ENCODE assay signal across 8 cellular contexts in genomic region chr1:190478193-190479007, GRCh38. TPM values are rescaled to one million over a fixed set of nuclear protein-coding genes. Genes with fewer than 3 reads are reported as not detected.
DNase-seq lines count a peak whose midpoint lies in the region; ATAC-seq and TF ChIP-seq lines count a peak whose summit lies in the region.

No MANE protein-coding gene starts in this region.

- peaks cover 11% of the 10 kb centered on the region for H3K4me1 Mint-ChIP-seq in stimulated activated naive CD8-positive, alpha-beta T cell treated with anti-CD3 and anti-CD28 coated beads, Interleukin-15, amount 100 ng/mL, for 72 hours
- H3K4me1 Mint-ChIP-seq in activated CD8-positive, alpha-beta T cell treated with anti-CD3 and anti-CD28 coated beads, Interleukin-2, amount 10 ng/mL, durations not matched to agents 7 days and 5 days (ENCODE audit: low read depth), result no peaks in the 10 kb centered on the region

- H3K27me3 Mint-ChIP-seq in stimulated activated naive CD8-positive, alpha-beta T cell treated with anti-CD3 and anti-CD28 coated beads, Interleukin-15, amount 100 ng/mL, for 72 hours, result peaks cover 55% of the 10 kb centered on the region
- H3K27me3 Mint-ChIP-seq in activated CD8-positive, alpha-beta T cell treated with anti-CD3 and anti-CD28 coated beads, Interleukin-2, amount 10 ng/mL, durations not matched to agents 7 days and 5 days (ENCODE audit: low read depth), result peaks cover 23% of the 10 kb centered on the region

- H3K4me1 ChIP-seq in RWPE2 (ENCODE audit: insufficient read depth, poor library complexity, severe bottlenecking) (no peaks in the 10 kb centered on the region), osteoblast (ENCODE audit: insufficient read depth, low read length) (no peaks in the 10 kb centered on the region)

- TF ChIP-seq CTCF in RWPE2 (IDR thresholded peaks at IDR 0.05; ENCODE audit: poor library complexity, severe bottlenecking) (no peak), fibroblast of villous mesenchyme (IDR thresholded peaks at IDR 0.05; ENCODE audit: insufficient read depth, low read depth, low read length) (no peak), osteoblast (IDR thresholded peaks at IDR 0.05; ENCODE audit: extremely low read depth, low read depth, low read length) (no peak)

- no peak overlapping the region for H3K27ac Mint-ChIP-seq in stimulated activated naive CD8-positive, alpha-beta T cell treated with anti-CD3 and anti-CD28 coated beads, Interleukin-15, amount 100 ng/mL, for 72 hours
- no peak overlapping the region for H3K27ac Mint-ChIP-seq in activated CD8-positive, alpha-beta T cell treated with anti-CD3 and anti-CD28 coated beads, Interleukin-2, amount 10 ng/mL, durations not matched to agents 7 days and 5 days

- H3K36me3 Mint-ChIP-seq in activated CD8-positive, alpha-beta T cell treated with anti-CD3 and anti-CD28 coated beads, Interleukin-2, amount 10 ng/mL, durations not matched to agents 7 days and 5 days (ENCODE audit: low read depth), result no peaks in the 10 kb centered on the region

- CTCF ChIA-PET in activated CD8-positive, alpha-beta T cell treated with anti-CD3 and anti-CD28 coated beads, Interleukin-2, amount 10 ng/mL, durations not matched to agents 7 days and 5 days (lab: Charles Lee), result no interaction called here

- H3K4me3 Mint-ChIP-seq in stimulated activated naive CD8-positive, alpha-beta T cell treated with anti-CD3 and anti-CD28 coated beads, Interleukin-15, amount 100 ng/mL, for 72 hours, result peak overlapping the region in 1 of 2 donors; percentile 20
- no peak overlapping the region for H3K4me3 Mint-ChIP-seq in activated CD8-positive, alpha-beta T cell treated with anti-CD3 and anti-CD28 coated beads, Interleukin-2, amount 10 ng/mL, durations not matched to agents 7 days and 5 days

- ATAC-seq in HG03378 (IDR thresholded peaks at IDR 0.05; ENCODE audit: unreplicated experiment), result peak; percentile 55
- peak; percentile 63 for ATAC-seq in RWPE2 (ENCODE audit: low read depth)
- no peak for ATAC-seq in stimulated activated naive CD8-positive, alpha-beta T cell treated with anti-CD3 and anti-CD28 coated beads, Interleukin-15, amount 100 ng/mL, for 72 hours
- no peak for ATAC-seq in activated CD8-positive, alpha-beta T cell treated with anti-CD3 and anti-CD28 coated beads, Interleukin-2, amount 10 ng/mL, durations not matched to agents 7 days and 5 days

- peak overlapping the region; percentile 51 for H2AFZ ChIP-seq in osteoblast (ENCODE audit: low read length)

- peak; percentile 77 for DNase-seq in DMS 273 (lab: John Stamatoyannopoulos, UW; ENCODE audit: unreplicated experiment)
- DNase-seq in RWPE2 (ENCODE audit: low spot score), result no peak
- no peak for DNase-seq in fibroblast of villous mesenchyme (ENCODE audit: low read depth)
- peak; percentile 11 for DNase-seq in osteoblast (ENCODE audit: insufficient read length, low spot score, missing footprints)
- DNase-seq in stimulated activated naive CD8-positive, alpha-beta T cell treated with anti-CD3 and anti-CD28 coated beads, Interleukin-15, amount 100 ng/mL, for 72 hours, result no peak
- DNase-seq in activated CD8-positive, alpha-beta T cell treated with anti-CD3 and anti-CD28 coated beads, Interleukin-2, amount 10 ng/mL, durations not matched to agents 7 days and 5 days, result no peak
- no peak for DNase-seq in mesenteric fat pad (ENCODE audit: low spot score)

- H3K4me2 ChIP-seq in osteoblast (ENCODE audit: insufficient read depth, low read length), result peak overlapping the region; percentile 70

- H3K4me3 ChIP-seq in RWPE2 (ENCODE audit: severe bottlenecking), result peak overlapping the region; percentile 28
- H3K4me3 ChIP-seq in fibroblast of villous mesenchyme (ENCODE audit: low read depth, low read length), result peak overlapping the region; percentile 36
- peak overlapping the region; percentile 40 for H3K4me3 ChIP-seq in osteoblast (ENCODE audit: insufficient read depth, low read length)

- H3K36me3 ChIP-seq in RWPE2 (ENCODE audit: low read depth), result no peaks in the 10 kb centered on the region
- no peaks in the 10 kb centered on the region for H3K36me3 ChIP-seq in osteoblast (ENCODE audit: insufficient read depth, low read length)

- no peaks in the 10 kb centered on the region for H4K20me1 ChIP-seq in osteoblast (ENCODE audit: insufficient read depth, low read length)

- H3K27ac ChIP-seq in RWPE2 (ENCODE audit: poor library complexity, severe bottlenecking) (no peak overlapping the region), osteoblast (ENCODE audit: low read depth, low read length) (no peak overlapping the region)

- H3K79me2 ChIP-seq in osteoblast (ENCODE audit: insufficient read depth, low read length), result no peaks in the 10 kb centered on the region

- H3K9me3 Mint-ChIP-seq in stimulated activated naive CD8-positive, alpha-beta T cell treated with anti-CD3 and anti-CD28 coated beads, Interleukin-15, amount 100 ng/mL, for 72 hours, result no peaks in the 10 kb centered on the region
- no peaks in the 10 kb centered on the region for H3K9me3 Mint-ChIP-seq in activated CD8-positive, alpha-beta T cell treated with anti-CD3 and anti-CD28 coated beads, Interleukin-2, amount 10 ng/mL, durations not matched to agents 7 days and 5 days (ENCODE audit: insufficient read depth)

- H3K9me3 ChIP-seq in RWPE2 (ENCODE audit: severe bottlenecking) (no peaks in the 10 kb centered on the region), osteoblast (ENCODE audit: low read depth, low read length) (no peaks in the 10 kb centered on the region)

- POLR2A ChIA-PET in activated CD8-positive, alpha-beta T cell treated with anti-CD3 and anti-CD28 coated beads, Interleukin-2, amount 10 ng/mL, durations not matched to agents 7 days and 5 days (lab: Charles Lee), result no interaction called here

- peaks cover 50% of the 10 kb centered on the region for H3K27me3 ChIP-seq in RWPE2 (ENCODE audit: insufficient read depth, poor library complexity, severe bottlenecking)
- no peaks in the 10 kb centered on the region for H3K27me3 ChIP-seq in osteoblast (ENCODE audit: insufficient read depth, low read length)

RNA-seq across cellular contexts. Expression of gene BRINP3, which starts 0.7 kb away (rescaled TPM):
- total RNA-seq in fibroblast of villous mesenchyme, result not detected in 2 replicates
- not detected in 2 replicates for total RNA-seq in osteoblast
- total RNA-seq in activated CD8-positive, alpha-beta T cell treated with anti-CD3 and anti-CD28 coated beads, Interleukin-2, amount 10 ng/mL, durations not matched to agents 7 days and 5 days, result not detected
- total RNA-seq in mesenteric fat pad, result not detected

Comparison
In these comparisons a context has a peak if more than half of its experiments do, and no peak if none do; other contexts are left out.
1. DNase-seq: peak in DMS 273 (single experiment) and osteoblast (single experiment); none in RWPE2 (single experiment), fibroblast of villous mesenchyme (single experiment), stimulated activated naive CD8-positive, alpha-beta T cell treated with anti-CD3 and anti-CD28 coated beads, Interleukin-15, amount 100 ng/mL, for 72 hours (0 of 2), activated CD8-positive, alpha-beta T cell treated with anti-CD3 and anti-CD28 coated beads, Interleukin-2, amount 10 ng/mL, durations not matched to agents 7 days and 5 days (single experiment) and mesenteric fat pad (single experiment).
2. ATAC-seq: peak in HG03378 (single experiment) and RWPE2 (single experiment); none in stimulated activated naive CD8-positive, alpha-beta T cell treated with anti-CD3 and anti-CD28 coated beads, Interleukin-15, amount 100 ng/mL, for 72 hours (single experiment) and activated CD8-positive, alpha-beta T cell treated with anti-CD3 and anti-CD28 coated beads, Interleukin-2, amount 10 ng/mL, durations not matched to agents 7 days and 5 days (single experiment).
3. Peak in every context shown above with its lines, with median percentiles within 50 percentile points of each other: H3K4me3 ChIP-seq.